In genomic region chr1:207256869-207257268, GRCh38 we compare ENCODE assay signal across 29 cellular contexts.
DNase-seq lines count a peak whose midpoint lies in the region; ATAC-seq, FAIRE-seq and TF ChIP-seq lines count a peak whose summit lies in the region.
"Had no signal": no experiment of that assay in that cellular context is flagged by ENCODE, and none has a peak within 500 bp of the region (broad histone marks: within the 10 kb centered on the region; RNA-seq: fewer than 3 reads in every experiment).

No MANE protein-coding gene starts in this region.

- CTCF ChIA-PET in K562 (lab: Yijun Ruan, JAX; ENCODE audit: low intra/inter-chr PET ratio), result no interaction called here

- H2AFZ ChIP-seq in K562 (ENCODE audit: low read depth, low read length), result no peak overlapping the region

- H3K4me1 ChIP-seq in K562 (replicated peaks in 1 of 2; ENCODE audit: control insufficient read depth in 2 of 2, insufficient read depth in 2 of 2, low read length in 2 of 2), result no peaks in the 10 kb centered on the region; a peak in 1 of 5 replicates
- H3K4me1 ChIP-seq: A549, BE2C, BLaER1, Caco-2 had no signal

- no peaks in the 10 kb centered on the region for H3K27me3 ChIP-seq in K562 (ENCODE audit: control insufficient read depth in 2 of 2, insufficient read depth in 2 of 2, low read length in 2 of 2)
- H3K27me3 ChIP-seq: BE2C; BLaER1; BLaER1 treated with 17β-estradiol and CSF1 and Interleukin-3, amounts not matched to agents 10 nM and 100 nM had no signal

- H3K27ac ChIP-seq in K562 (ENCODE audit: extremely low read depth, low read depth, low read length), result no peak overlapping the region
- H3K27ac ChIP-seq: 22Rv1, A549, BLaER1, C4-2B had no signal

- H3K9me3 ChIP-seq in K562 (replicated peaks; ENCODE audit: control insufficient read depth, insufficient read depth, low read depth, low read length), result no peaks in the 10 kb centered on the region
- H3K9me3 ChIP-seq: A549, BE2C had no signal

- no peak for DNase-seq in K562 (ENCODE audit: extremely low read depth in 1 of 4, low spot score in 3 of 4)
- DNase-seq: 8988T; ACHN; AML-193; BE2C; C1 segment of cervical spinal cord; Caco-2; Calu3; CD4-positive, alpha-beta memory T cell; CD4-positive, alpha-beta T cell; CD4-positive, CD25-positive, alpha-beta regulatory T cell; CD8-positive, alpha-beta memory T cell; CD8-positive, alpha-beta T cell; COR-L47; DMS 273 treated with DMSO at 0.1 percent for 48 hours; DMS153; DMS53; DMS79; DMS79 treated with DMSO at 0.1 percent for 48 hours; DND-41; EL had no signal

- H3K4me3 ChIP-seq in K562, result no peak overlapping the region
- H3K4me3 ChIP-seq: A549, BLaER1 had no signal

- no peak for FAIRE-seq in K562 (lab: Jason Lieb, UNC)
- FAIRE-seq: A204.1, A549, D721Med had no signal

- no peak overlapping the region for H3K4me2 ChIP-seq in K562 (ENCODE audit: insufficient read depth, low read length)
- H3K4me2 ChIP-seq: A549, BLaER1 had no signal

- no peaks in the 10 kb centered on the region for H3K36me3 ChIP-seq in K562 (ENCODE audit: control insufficient read depth, insufficient read depth, low read length)
- H3K36me3 ChIP-seq: BE2C, BLaER1 had no signal

- 75% methylated on average over 1 of the region's 1 CpG for WGBS in K562 (ENCODE audit: insufficient coverage, low coverage, missing lambda C conversion rate)

- no TSS peak for BruUV-seq in K562 (replicated peaks; lab: Mats Ljungman, UMichigan)

- intact Hi-C loops in K562 (cut with micrococcal nuclease), result no loop called here

- TF ChIP-seq POLR2A in K562 (conservative IDR thresholded peaks at IDR 0.05), result no peak

- ATAC-seq in K562, result no peak
- no peak for ATAC-seq in HG03045 (IDR thresholded peaks at IDR 0.05; ENCODE audit: unreplicated experiment)
- ATAC-seq: A549; CD8-positive, alpha-beta T cell had no signal

- no peaks in the 10 kb centered on the region for H3K9me1 ChIP-seq in K562 (ENCODE audit: control insufficient read depth, insufficient read depth, low read length)

- no peaks in the 10 kb centered on the region for H3K79me2 ChIP-seq in K562 (ENCODE audit: control insufficient read depth, insufficient read depth, low read length)

- TF ChIP-seq RAD21 in K562 (CRISPR knock-in tag; conservative IDR thresholded peaks at IDR 0.05 in 1 of 2, IDR thresholded peaks at IDR 0.05 in 1 of 2), result no peak

- no peak for TF ChIP-seq EP300 in K562 (IDR thresholded peaks at IDR 0.05; ENCODE audit: low read length)

- no peak for TF ChIP-seq CTCF in K562 (IDR thresholded peaks at IDR 0.05 in 2 of 3, conservative IDR thresholded peaks at IDR 0.05 in 1 of 3; ENCODE audit: insufficient read depth in 2 of 3, low read depth in 1 of 3, low read length in 3 of 3)

- POLR2A ChIA-PET in K562 (lab: Yijun Ruan, JAX), result no interaction called here

- in situ Hi-C loops in K562 (cut with MboI), result no loop called here

- no peaks in the 10 kb centered on the region for H4K20me1 ChIP-seq in K562 (replicated peaks; ENCODE audit: control insufficient read depth, insufficient read depth, low read length)
- H4K20me1 ChIP-seq: BLaER1; BLaER1 treated with 17β-estradiol and CSF1 and Interleukin-3, amounts not matched to agents 10 nM and 100 nM had no signal

- H3K9ac ChIP-seq in K562 (ENCODE audit: insufficient read depth in 1 of 2, low read depth in 2 of 2, low read length in 2 of 2), result no peak overlapping the region
- H3K9ac ChIP-seq: BLaER1; BLaER1 treated with 17β-estradiol and CSF1 and Interleukin-3, amounts not matched to agents 10 nM and 100 nM had no signal

TF ChIP-seq in K562, 482 proteins besides CTCF, POLR2A, EP300 and RAD21:
- TF ChIP-seq ZNF507 (tag; conservative IDR thresholded peaks at IDR 0.05) (peak; percentile 93), ZNF518B (CRISPR knock-in tag; IDR thresholded peaks at IDR 0.05) (no peak), ZNF444 (CRISPR knock-in tag; IDR thresholded peaks at IDR 0.05) (no peak), RCOR1 (IDR thresholded peaks at IDR 0.05; ENCODE audit: borderline replicate concordance in 1 of 2, low read depth in 2 of 2, low read length in 2 of 2) (no peak), COPS2 (conservative IDR thresholded peaks at IDR 0.05) (no peak)
TF ChIP-seq in K562: peak in this region for 1.
